Comparison of ENCODE assay signal across 18 cellular contexts in the genomic region with DNA sequence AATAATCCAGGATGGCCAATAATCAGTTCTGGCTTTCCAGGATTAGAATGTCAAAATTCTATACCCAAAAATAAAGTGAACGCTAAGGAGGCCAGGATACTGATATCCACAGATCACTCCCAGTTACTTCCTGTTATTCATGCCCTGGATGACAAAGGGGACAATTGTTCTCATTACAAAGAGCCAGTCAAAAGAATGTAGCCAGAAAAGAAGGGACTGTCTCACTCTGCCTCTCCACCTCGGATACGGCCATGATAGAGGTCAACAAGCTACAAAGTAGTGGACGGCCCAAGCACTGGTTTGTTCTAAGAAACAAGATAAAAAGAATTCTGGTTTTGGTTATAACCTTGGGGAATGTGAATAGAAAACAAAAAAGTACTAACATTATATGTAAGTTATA.
DNase-seq lines count a peak whose midpoint lies in the region; FAIRE-seq and TF ChIP-seq lines count a peak whose summit lies in the region.
"Had no signal": no experiment of that assay in that cellular context is flagged by ENCODE, and none has a peak within 500 bp of the region (broad histone marks: within the 10 kb centered on the region; RNA-seq: fewer than 3 reads in every experiment).

No MANE protein-coding gene starts in this region.

- TF ChIP-seq EP300 in H1 (IDR thresholded peaks at IDR 0.05; ENCODE audit: borderline replicate concordance in 1 of 2, low read depth in 2 of 2, low read length in 2 of 2) (no peak), tibial nerve (IDR thresholded peaks at IDR 0.05) (no peak)

- H3K36me3 Mint-ChIP-seq in mesothelial cell of epicardium: peaks cover 3% of the 10 kb centered on the region
- H3K36me3 Mint-ChIP-seq: natural killer cell had no signal

- H4K20me1 ChIP-seq in H1 (replicated peaks in 1 of 2; ENCODE audit: control insufficient read depth in 1 of 2, insufficient read depth in 2 of 2, low read length in 2 of 2): no peaks in the 10 kb centered on the region
- H4K20me1 ChIP-seq in hepatocyte (ENCODE audit: insufficient read depth, poor library complexity, severe bottlenecking): no peaks in the 10 kb centered on the region

- H4K5ac ChIP-seq in H1 (ENCODE audit: insufficient read length, low read depth, low read length): no peak overlapping the region

- no peak overlapping the region for H3K4me3 ChIP-seq in H1 (ENCODE audit: extremely low read depth in 1 of 4, insufficient read depth in 2 of 4, low read depth in 3 of 4, low read length in 4 of 4)
- no peak overlapping the region for H3K4me3 ChIP-seq in tibial nerve
- no peak overlapping the region for H3K4me3 ChIP-seq in hepatocyte
- no peak overlapping the region for H3K4me3 ChIP-seq in kidney (ENCODE audit: low read length in 2 of 2)
- H3K4me3 ChIP-seq: adrenal gland, heart left ventricle, Peyer's patch had no signal

- no peaks in the 10 kb centered on the region for H3K9me3 ChIP-seq in H1 (ENCODE audit: insufficient read depth in 2 of 2, low read depth in 1 of 2, low read length in 1 of 2)
- peaks cover 0 to 12% (median 0%) of the 10 kb centered on the region in 4 donors for H3K9me3 ChIP-seq in tibial nerve
- no peaks in the 10 kb centered on the region for H3K9me3 ChIP-seq in hepatocyte (ENCODE audit: low read depth)
- H3K9me3 ChIP-seq in kidney (ENCODE audit: control insufficient read depth in 1 of 2, low read length in 2 of 2): no peaks in the 10 kb centered on the region
- H3K9me3 ChIP-seq: adrenal gland, Peyer's patch had no signal

- no peak overlapping the region for H3K4ac ChIP-seq in H1 (replicated peaks; ENCODE audit: insufficient read length, low read depth, low read length)

- no peak overlapping the region for H2BK20ac ChIP-seq in H1 (ENCODE audit: low read length)

- H3K27ac Mint-ChIP-seq in mesothelial cell of epicardium: peak overlapping the region; percentile 37
- H3K27ac Mint-ChIP-seq: activated T-helper 17 cell treated with anti-CD3 and anti-CD28 coated beads, Interleukin-2, amount 50 U/mL, for 72 hours; natural killer cell had no signal

- DNase-seq in LoVo (ENCODE audit: low spot score): peak; percentile 33
- no peak for DNase-seq in H1 (ENCODE audit: low read depth in 1 of 2, low spot score in 2 of 2)
- DNase-seq in mesothelial cell of epicardium (ENCODE audit: low spot score in 2 of 2, unreplicated experiment in 2 of 2): no peak
- no peak for DNase-seq in tibial nerve (ENCODE audit: low spot score in 2 of 2)
- no peak for DNase-seq in NCI-H187 treated with DMSO at 0.1 percent for 48 hours (lab: John Stamatoyannopoulos, UW)
- no peak for DNase-seq in hepatocyte (ENCODE audit: low spot score)
- DNase-seq in kidney: no peak
- DNase-seq: activated CD8-positive, alpha-beta memory T cell treated with anti-CD3 and anti-CD28 coated beads for 24 hours; adrenal gland; heart left ventricle; IMR-90; left cardiac atrium; natural killer cell; NCI-H69; Peyer's patch had no signal

- intact Hi-C loops in kidney (cut with DNase I): loop anchor here (10.0 kb wide), 1 partner anchor 365 kb away; no protein-coding TSS in a partner anchor

- WGBS in H1 (ENCODE audit: extremely low coverage in 1 of 2, insufficient coverage in 1 of 2, insufficient read length in 1 of 2, insufficient replicate concordance in 2 of 2, low coverage in 1 of 2, low lambda C conversion rate in 2 of 2, missing lambda C conversion rate in 1 of 2), 2 experiments: 73% methylated on average over 4 of the region's 4 CpGs; no CpG with 5 or more reads in 1 of the 2 experiments
- WGBS in tibial nerve, 2 donors: 48 to 51% methylated on average over 4 of the region's 4 CpGs
- WGBS in hepatocyte (ENCODE audit: low lambda C conversion rate, missing lambda C conversion rate): 73% methylated on average over 4 of the region's 4 CpGs

- no peak overlapping the region for H2BK12ac ChIP-seq in H1 (ENCODE audit: low read depth, low read length)

- no peak overlapping the region for H3K18ac ChIP-seq in H1 (ENCODE audit: extremely low read depth, low read length)

- H4K91ac ChIP-seq in H1 (replicated peaks; ENCODE audit: insufficient read length, low read length): no peak overlapping the region

- H3K27ac ChIP-seq in H1 (ENCODE audit: low read depth, low read length) (no peak overlapping the region), tibial nerve (peak overlapping the region in 3 of 4 donors; percentile 27 to 74 (median 36)), hepatocyte (no peak overlapping the region), kidney (ENCODE audit: low read depth in 2 of 2, low read length in 2 of 2) (no peak overlapping the region)
- H3K27ac ChIP-seq: adrenal gland, heart left ventricle, Peyer's patch, VCaP had no signal

- FAIRE-seq in H1 (lab: Jason Lieb, UNC) (peak; percentile 74), kidney (lab: Jason Lieb, UNC) (no peak)
- FAIRE-seq: colon had no signal

- no peaks in the 10 kb centered on the region for H3K79me1 ChIP-seq in H1 (ENCODE audit: low read depth, low read length)

- H3K9ac ChIP-seq in H1 (replicated peaks in 1 of 4; ENCODE audit: extremely low read depth in 1 of 4, low read depth in 3 of 4, low read length in 3 of 4) (peak overlapping the region in 1 of 4 experiments; percentile 21; a peak in 1 of 7 replicates), kidney (ENCODE audit: low read length in 2 of 2) (no peak overlapping the region)

- H2AFZ ChIP-seq in H1 (ENCODE audit: low read length) (no peak overlapping the region), hepatocyte (no peak overlapping the region)

- H3K36me3 ChIP-seq in H1 (ENCODE audit: control insufficient read depth in 2 of 4, insufficient read depth in 4 of 4, low read length in 3 of 4) (no peaks in the 10 kb centered on the region), tibial nerve (no peaks in the 10 kb centered on the region), hepatocyte (replicated peaks; ENCODE audit: insufficient read depth, low read depth) (no peaks in the 10 kb centered on the region), kidney (ENCODE audit: control insufficient read depth in 1 of 2, insufficient read depth in 2 of 2, low read length in 2 of 2) (no peaks in the 10 kb centered on the region)
- H3K36me3 ChIP-seq: adrenal gland, heart left ventricle, Peyer's patch had no signal

- H3K79me2 ChIP-seq in H1 (ENCODE audit: control insufficient read depth in 1 of 2, insufficient read depth in 2 of 2, low read length in 2 of 2): no peaks in the 10 kb centered on the region
- H3K79me2 ChIP-seq in hepatocyte: no peaks in the 10 kb centered on the region

- no peak overlapping the region for H2BK15ac ChIP-seq in H1 (ENCODE audit: low read length)

- TF ChIP-seq RAD21 in H1 (IDR thresholded peaks at IDR 0.05 in 1 of 2, conservative IDR thresholded peaks at IDR 0.05 in 1 of 2; ENCODE audit: low read depth in 2 of 2, low read length in 2 of 2): no peak

- no peak overlapping the region for H2AK5ac ChIP-seq in H1 (ENCODE audit: low read depth, low read length)

- H3K27me3 ChIP-seq in H1 (replicated peaks in 1 of 4; ENCODE audit: control insufficient read depth in 3 of 4, extremely low read depth in 1 of 4, insufficient read depth in 3 of 4, low read length in 3 of 4): no peaks in the 10 kb centered on the region
- no peaks in the 10 kb centered on the region for H3K27me3 ChIP-seq in tibial nerve
- H3K27me3 ChIP-seq in hepatocyte: no peaks in the 10 kb centered on the region
- H3K27me3 ChIP-seq: adrenal gland, heart left ventricle, Peyer's patch had no signal

- H3K4me2 ChIP-seq in H1 (ENCODE audit: insufficient read depth in 1 of 2, low read depth in 2 of 2, low read length in 2 of 2) (peak overlapping the region in 1 of 2 experiments; percentile 35; a peak in 2 of 4 replicates), hepatocyte (no peak overlapping the region)

- peaks cover 0 to 2% (median 0%) of the 10 kb centered on the region in 4 experiments; a peak in 1 of 7 replicates for H3K4me1 ChIP-seq in H1 (replicated peaks in 1 of 4; ENCODE audit: control insufficient read depth in 3 of 4, insufficient read depth in 4 of 4, low read length in 3 of 4)
- peaks cover 0 to 16% (median 0%) of the 10 kb centered on the region in 4 donors for H3K4me1 ChIP-seq in tibial nerve
- H3K4me1 ChIP-seq in hepatocyte (ENCODE audit: insufficient read depth): no peaks in the 10 kb centered on the region
- no peaks in the 10 kb centered on the region for H3K4me1 ChIP-seq in kidney (ENCODE audit: control insufficient read depth in 1 of 2, insufficient read depth in 1 of 2, low read depth in 1 of 2, low read length in 2 of 2)
- H3K4me1 ChIP-seq: Peyer's patch had no signal

- H3K27me3 Mint-ChIP-seq in mesothelial cell of epicardium (ENCODE audit: low read depth): no peaks in the 10 kb centered on the region
- H3K27me3 Mint-ChIP-seq: activated T-helper 17 cell treated with anti-CD3 and anti-CD28 coated beads, Interleukin-2, amount 50 U/mL, for 72 hours had no signal

- H3K9me2 ChIP-seq in hepatocyte (replicated peaks; ENCODE audit: insufficient read depth): no peaks in the 10 kb centered on the region

- no peak overlapping the region for H4K8ac ChIP-seq in H1 (ENCODE audit: extremely low read depth, insufficient read depth, low read length)

- CTCF ChIA-PET in H1 (lab: Charles Lee; ENCODE audit: partially characterized antibody): interaction anchor here (1.9 to 7.7 kb wide), 2 partner anchors 9 to 205 kb away, joined by 5 to 58 read pairs; no protein-coding TSS in a partner anchor

- POLR2A ChIA-PET in H1 (lab: Charles Lee; ENCODE audit: partially characterized antibody): interaction anchor here (0.7 to 2.0 kb wide), 3 partner anchors 8 to 524 kb away, joined by 3 to 8 read pairs (median 4); no protein-coding TSS in a partner anchor

- H2BK5ac ChIP-seq in H1 (ENCODE audit: low read depth, low read length): no peak overlapping the region

- no peak overlapping the region for H3K4me3 Mint-ChIP-seq in mesothelial cell of epicardium
- H3K4me3 Mint-ChIP-seq: activated T-helper 17 cell treated with anti-CD3 and anti-CD28 coated beads, Interleukin-2, amount 50 U/mL, for 72 hours; natural killer cell had no signal

- no peak overlapping the region for H3K56ac ChIP-seq in H1 (replicated peaks; ENCODE audit: insufficient read length, low read depth, low read length)

- TF ChIP-seq POLR2A in H1 (IDR thresholded peaks at IDR 0.05; ENCODE audit: control extremely low read depth in 1 of 2, low read depth in 2 of 2, low read length in 2 of 2) (no peak), tibial nerve (IDR thresholded peaks at IDR 0.05) (no peak)

- H3K14ac ChIP-seq in H1 (ENCODE audit: insufficient read length): no peak overlapping the region

- no peak overlapping the region for H2BK120ac ChIP-seq in H1 (replicated peaks; ENCODE audit: low read depth, low read length)

- peaks cover 9% of the 10 kb centered on the region for H3K4me1 Mint-ChIP-seq in mesothelial cell of epicardium
- H3K4me1 Mint-ChIP-seq: natural killer cell had no signal

- H3K9me3 Mint-ChIP-seq in mesothelial cell of epicardium: peaks cover 13% of the 10 kb centered on the region
- H3K9me3 Mint-ChIP-seq: activated T-helper 17 cell treated with anti-CD3 and anti-CD28 coated beads, Interleukin-2, amount 50 U/mL, for 72 hours; natural killer cell had no signal

- no peak overlapping the region for H3K23ac ChIP-seq in H1 (ENCODE audit: insufficient read length)

- no peaks in the 10 kb centered on the region for H3K23me2 ChIP-seq in H1 (ENCODE audit: low read depth, low read length)

- TF ChIP-seq CTCF in H1 (IDR thresholded peaks at IDR 0.05; ENCODE audit: control extremely low read depth in 1 of 3, insufficient read depth in 1 of 3, low read depth in 1 of 3, low read length in 3 of 3) (no peak), mesothelial cell of epicardium (IDR thresholded peaks at IDR 0.05; ENCODE audit: unreplicated experiment) (no peak), tibial nerve (IDR thresholded peaks at IDR 0.05) (no peak), hepatocyte (IDR thresholded peaks at IDR 0.05; ENCODE audit: poor library complexity) (no peak), kidney (IDR thresholded peaks at IDR 0.05; ENCODE audit: borderline replicate concordance, extremely low read depth, insufficient read depth) (no peak)

Comparison
In these comparisons a context has a peak if more than half of its experiments do, and no peak if none do; other contexts are left out.
1. H3K27ac ChIP-seq: peak in tibial nerve (3 of 4); none in H1 (single experiment), hepatocyte (single experiment) and kidney (0 of 2).